Comparison of ENCODE assay signal across 8 cellular contexts in genomic region chr9:22238809-22239684, GRCh38.
DNase-seq lines count a peak whose midpoint lies in the region; ATAC-seq, FAIRE-seq and TF ChIP-seq lines count a peak whose summit lies in the region.

No MANE protein-coding gene starts in this region.

- H3K4me1 ChIP-seq in GM12878 (ENCODE audit: control insufficient read depth, insufficient read depth, low read length) (peaks cover 19% of the 10 kb centered on the region), lower lobe of right lung (no peaks in the 10 kb centered on the region), prostate gland (replicated peaks) (no peaks in the 10 kb centered on the region)

- no peaks in the 10 kb centered on the region for H3K79me2 ChIP-seq in GM12878 (ENCODE audit: control insufficient read depth, insufficient read depth, low read length)

- in situ Hi-C loops in GM12878 (cut with MboI) = loop anchor here (5.0 kb wide), 1 partner anchor 422 kb away; no protein-coding TSS in a partner anchor

- H3K4me2 ChIP-seq in GM12878 (ENCODE audit: control insufficient read depth, insufficient read depth) = no peak overlapping the region

- 8% methylated on average over 7 of the region's 9 CpGs for WGBS in GM12878 (ENCODE audit: insufficient coverage, insufficient replicate concordance, low lambda C conversion rate, missing lambda C conversion rate)
- WGBS in prostate gland = 18% methylated on average over 9 of the region's 9 CpGs

- TF ChIP-seq POLR2A in GM12878 (IDR thresholded peaks at IDR 0.05; ENCODE audit: low read depth, low read length) = no peak
- no peak for TF ChIP-seq POLR2A in prostate gland (IDR thresholded peaks at IDR 0.05)

- H3K36me3 ChIP-seq in GM12878 (ENCODE audit: control insufficient read depth in 2 of 2, insufficient read depth in 2 of 2, low read length in 1 of 2) = no peaks in the 10 kb centered on the region
- H3K36me3 ChIP-seq in lower lobe of right lung = no peaks in the 10 kb centered on the region
- H3K36me3 ChIP-seq in prostate gland = no peaks in the 10 kb centered on the region

- intact Hi-C loops in GM12878 (cut with micrococcal nuclease; ENCODE audit: unreplicated experiment) = loop anchor here (1.0 to 10.0 kb wide), 2 partner anchors 204 to 426 kb away; no protein-coding TSS in a partner anchor
- intact Hi-C loops in lower lobe of right lung (cut with DNase I) = loop anchor here (10.0 kb wide), 1 partner anchor 424 kb away; no protein-coding TSS in a partner anchor
- intact Hi-C loops in prostate gland (cut with DNase I) = loop anchor here (10.0 kb wide), 1 partner anchor 204 kb away; no protein-coding TSS in a partner anchor

- H3K27ac ChIP-seq in GM12878 (ENCODE audit: control insufficient read depth, insufficient read depth) (no peak overlapping the region), lower lobe of right lung (no peak overlapping the region), prostate gland (no peak overlapping the region)

- peaks cover 0 to 7% of the 10 kb centered on the region in 2 experiments; a peak in 2 of 4 replicates for H3K27me3 ChIP-seq in GM12878 (replicated peaks in 1 of 2; ENCODE audit: control insufficient read depth in 2 of 2, insufficient read depth in 2 of 2, low read length in 1 of 2)
- no peaks in the 10 kb centered on the region for H3K27me3 ChIP-seq in lower lobe of right lung (ENCODE audit: low read depth)
- H3K27me3 ChIP-seq in prostate gland (replicated peaks; ENCODE audit: insufficient read depth) = no peaks in the 10 kb centered on the region

- no peaks in the 10 kb centered on the region for H4K20me1 ChIP-seq in GM12878 (ENCODE audit: control insufficient read depth, insufficient read depth)

- RAD21 ChIA-PET in GM12878 (lab: Charles Lee; ENCODE audit: unreplicated experiment) = interaction anchor here (0.9 to 4.1 kb wide), 6 partner anchors 199 to 427 kb away, joined by 3 to 19 read pairs (median 4); no protein-coding TSS in a partner anchor

- TF ChIP-seq CTCF in GM12878 (IDR thresholded peaks at IDR 0.05 in 2 of 3, conservative IDR thresholded peaks at IDR 0.05 in 1 of 3; ENCODE audit: control insufficient read depth in 2 of 3, extremely low read depth in 1 of 3, insufficient read depth in 1 of 3, low read depth in 3 of 3, low read length in 3 of 3) (peak in 2 of 3 experiments; percentile 36 to 43; a peak in 4 of 6 replicates), lower lobe of right lung (IDR thresholded peaks at IDR 0.05) (peak; percentile 58), prostate gland (IDR thresholded peaks at IDR 0.05) (peak in 2 of 4 experiments; percentile 16 to 30)

- FAIRE-seq in G401.6 (lab: Jason Lieb, UNC) (peak; percentile 93), GM12878 (lab: Jason Lieb, UNC) (no peak)

- DNase-seq in NAMALWA (ENCODE audit: low spot score) (peak; percentile 63), GM12878 (ENCODE audit: low read depth, low spot score) (no peak), lower lobe of right lung (no peak), prostate gland (ENCODE audit: low spot score) (no peak)
- no peak for DNase-seq in activated naive CD4-positive, alpha-beta T cell treated with anti-CD3 and anti-CD28 coated beads, Interleukin-2, amount 50 U/mL, for 16 hours
- no peak for DNase-seq in activated effector memory CD4-positive, alpha-beta T cell treated with anti-CD3 and anti-CD28 coated beads, Interleukin-2, amount 50 U/mL, for 16 hours

- ATAC-seq in GM12878 (peak; percentile 50), lower lobe of right lung (peak in 1 of 2 donors; percentile 55), GM19351 (IDR thresholded peaks at IDR 0.05; ENCODE audit: unreplicated experiment) (no peak)

- TF ChIP-seq RAD21 in GM12878 (IDR thresholded peaks at IDR 0.05; ENCODE audit: insufficient read depth, low read depth, low read length) = peak; percentile 37; the same call in 1 of the 2 replicates

- TF ChIP-seq EP300 in GM12878 (IDR thresholded peaks at IDR 0.05; ENCODE audit: borderline replicate concordance in 1 of 2, control insufficient read depth in 1 of 2, low read depth in 2 of 2, low read length in 2 of 2) = no peak

- POLR2A ChIA-PET in GM12878 (lab: Charles Lee) = no interaction called here

- BruUV-seq in GM12878 (replicated peaks; lab: Mats Ljungman, UMichigan) = no TSS peak

- CTCF ChIA-PET in GM12878 (lab: Yijun Ruan, JAX) = interaction anchor here (0.7 to 4.6 kb wide), 15 partner anchors 11 to 434 kb away, joined by 3 to 63 read pairs (median 5); partner anchors contain the start of gene CDKN2B

- H3K9me3 ChIP-seq in GM12878 (replicated peaks; ENCODE audit: control insufficient read depth, insufficient read depth, low read length) (no peaks in the 10 kb centered on the region; the same call in 2 of the 3 replicates), lower lobe of right lung (no peaks in the 10 kb centered on the region), prostate gland (no peaks in the 10 kb centered on the region)

- H3K4me3 ChIP-seq in GM12878 (no peak overlapping the region), lower lobe of right lung (no peak overlapping the region), prostate gland (no peak overlapping the region)

- no peak overlapping the region for H2AFZ ChIP-seq in GM12878 (ENCODE audit: control insufficient read depth, low read depth, low read length)

- H3K9ac ChIP-seq in GM12878 (ENCODE audit: control insufficient read depth, insufficient read depth, low read length) = no peak overlapping the region

- SMC1A ChIA-PET in GM12878 (lab: Charles Lee; ENCODE audit: uncharacterized antibody, unreplicated experiment) = interaction anchor here (0.7 to 3.3 kb wide), 11 partner anchors 8 to 1847 kb away, joined by 3 to 31 read pairs (median 3); partner anchors contain the start of gene CDKN2B

TF ChIP-seq in GM12878, 131 proteins besides CTCF, POLR2A, EP300 and RAD21:
- TF ChIP-seq TBL1XR1 (IDR thresholded peaks at IDR 0.05; ENCODE audit: low read depth, low read length) (no peak), SMC3 (IDR thresholded peaks at IDR 0.05; ENCODE audit: borderline replicate concordance, low read length) (peak; percentile 50; the same call in 1 of the 2 replicates), ZNF384 (IDR thresholded peaks at IDR 0.05; ENCODE audit: borderline replicate concordance, low read depth, low read length) (peak; percentile 96)
